9 cellular contexts compared by ENCODE assay signal in the genomic region with DNA sequence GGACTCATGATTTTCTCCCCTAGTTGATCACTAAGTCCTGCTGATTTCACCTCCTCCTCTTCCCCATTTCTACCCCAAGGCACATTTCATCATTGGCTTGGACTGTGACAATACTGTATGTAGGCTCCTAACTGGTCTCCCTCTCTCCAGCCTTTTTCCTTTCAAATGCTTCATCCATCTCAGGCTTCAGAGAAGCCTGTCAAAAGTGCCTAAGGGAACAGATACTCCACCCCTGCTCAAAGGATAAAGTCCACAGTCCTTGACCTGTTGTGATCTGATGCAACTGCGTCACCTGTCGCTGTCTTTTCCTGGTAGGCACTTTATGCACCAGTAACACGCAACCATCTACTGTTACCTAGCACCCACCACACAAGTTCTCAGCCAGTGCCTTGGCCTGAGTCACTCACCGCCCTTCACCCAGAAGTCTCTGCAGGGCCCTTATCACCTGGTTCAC. TPM values are rescaled to one million over a fixed set of nuclear protein-coding genes. Genes with fewer than 3 reads are reported as not detected.
DNase-seq lines count a peak whose midpoint lies in the region; ATAC-seq, FAIRE-seq and TF ChIP-seq lines count a peak whose summit lies in the region.
"Had no signal": no experiment of that assay in that cellular context is flagged by ENCODE, and none has a peak within 500 bp of the region (broad histone marks: within the 10 kb centered on the region; RNA-seq: fewer than 3 reads in every experiment).

No MANE protein-coding gene starts in this region.

- peaks cover 4% of the 10 kb centered on the region for H3K36me3 Mint-ChIP-seq in progenitor cell of endocrine pancreas (ENCODE audit: insufficient read depth)

- no peak overlapping the region for H3K4me3 Mint-ChIP-seq in progenitor cell of endocrine pancreas (ENCODE audit: low read depth)

- H3K27ac Mint-ChIP-seq in progenitor cell of endocrine pancreas = peak overlapping the region; percentile 14

- no peaks in the 10 kb centered on the region for H3K9me3 Mint-ChIP-seq in progenitor cell of endocrine pancreas (ENCODE audit: low read depth)

- DNase-seq in GM12891 (ENCODE audit: insufficient read length, low spot score) (no peak), NCI-H510A (lab: John Stamatoyannopoulos, UW) (peak; percentile 94), progenitor cell of endocrine pancreas (ENCODE audit: low spot score, unreplicated experiment) (no peak), ecto neural progenitor cell (ENCODE audit: low spot score) (no peak), GOT3 (lab: John Stamatoyannopoulos, UW) (no peak)

- ATAC-seq in HG03159 (IDR thresholded peaks at IDR 0.05; ENCODE audit: unreplicated experiment) (no peak), HG02610 (IDR thresholded peaks at IDR 0.05; ENCODE audit: unreplicated experiment) (no peak)

- H3K27ac ChIP-seq in cingulate gyrus (ENCODE audit: low read depth, low read length) = peak overlapping the region; percentile 94

- peak; percentile 55 for FAIRE-seq in GM12891 (lab: Jason Lieb, UNC)
- FAIRE-seq: bronchial epithelial cell had no signal

- no peak for TF ChIP-seq CTCF in progenitor cell of endocrine pancreas (IDR thresholded peaks at IDR 0.05; ENCODE audit: unreplicated experiment)

- H3K4me1 Mint-ChIP-seq in progenitor cell of endocrine pancreas (ENCODE audit: low read depth) = peaks cover 30% of the 10 kb centered on the region

- no peak for TF ChIP-seq POLR2A in GM12891 (IDR thresholded peaks at IDR 0.05; ENCODE audit: low read depth, low read length)

- H3K27me3 Mint-ChIP-seq in progenitor cell of endocrine pancreas = no peaks in the 10 kb centered on the region

TF ChIP-seq in GM12891, 5 proteins besides CTCF, POLR2A, EP300 and RAD21:
- TF ChIP-seq POU2F2 (IDR thresholded peaks at IDR 0.05; ENCODE audit: low read depth, low read length) (no peak), POLR2AphosphoS5 (IDR thresholded peaks at IDR 0.05; ENCODE audit: low read depth, low read length) (no peak), SPI1 (IDR thresholded peaks at IDR 0.05; ENCODE audit: low read depth, low read length) (0 out of 2 replicates have a peak, but pooled peaks have one; percentile 3), PAX5 (IDR thresholded peaks at IDR 0.05; ENCODE audit: insufficient read depth, low read length, severe bottlenecking) (no peak), TAF1 (IDR thresholded peaks at IDR 0.05; ENCODE audit: low read depth, low read length) (no peak)

RNA-seq across cellular contexts. Expression of a gene that starts 12.8 kb away (rescaled TPM):
- 3.7 TPM for polyA plus RNA-seq in GM12891 (2012; ENCODE audit: low read depth, missing spikeins)
- total RNA-seq in progenitor cell of endocrine pancreas = 92.2 and 98.3 TPM in 2 replicates

RNA-seq across cellular contexts. Expression of a gene that starts 50.7 kb away (rescaled TPM):
- polyA plus RNA-seq in GM12891 (2012; ENCODE audit: low read depth, missing spikeins) = not detected
- total RNA-seq in progenitor cell of endocrine pancreas = 3.4 and 4.0 TPM in 2 replicates

RNA-seq across cellular contexts. Expression of a gene that starts 52.6 kb away (rescaled TPM):
- 15.8 TPM for polyA plus RNA-seq in GM12891 (2012; ENCODE audit: low read depth, missing spikeins)
- 67.5 and 68.8 TPM in 2 replicates for total RNA-seq in progenitor cell of endocrine pancreas
